ENCODE assay signal across 1 cellular context in genomic region chr6:6684365-6684833, GRCh38.
TF ChIP-seq lines count a peak whose summit lies in the region.

No MANE protein-coding gene starts in this region.

TF ChIP-seq in GM12878, 131 proteins besides CTCF, POLR2A, EP300 and RAD21 (continued from another document):
- TF ChIP-seq, protein P1, sequence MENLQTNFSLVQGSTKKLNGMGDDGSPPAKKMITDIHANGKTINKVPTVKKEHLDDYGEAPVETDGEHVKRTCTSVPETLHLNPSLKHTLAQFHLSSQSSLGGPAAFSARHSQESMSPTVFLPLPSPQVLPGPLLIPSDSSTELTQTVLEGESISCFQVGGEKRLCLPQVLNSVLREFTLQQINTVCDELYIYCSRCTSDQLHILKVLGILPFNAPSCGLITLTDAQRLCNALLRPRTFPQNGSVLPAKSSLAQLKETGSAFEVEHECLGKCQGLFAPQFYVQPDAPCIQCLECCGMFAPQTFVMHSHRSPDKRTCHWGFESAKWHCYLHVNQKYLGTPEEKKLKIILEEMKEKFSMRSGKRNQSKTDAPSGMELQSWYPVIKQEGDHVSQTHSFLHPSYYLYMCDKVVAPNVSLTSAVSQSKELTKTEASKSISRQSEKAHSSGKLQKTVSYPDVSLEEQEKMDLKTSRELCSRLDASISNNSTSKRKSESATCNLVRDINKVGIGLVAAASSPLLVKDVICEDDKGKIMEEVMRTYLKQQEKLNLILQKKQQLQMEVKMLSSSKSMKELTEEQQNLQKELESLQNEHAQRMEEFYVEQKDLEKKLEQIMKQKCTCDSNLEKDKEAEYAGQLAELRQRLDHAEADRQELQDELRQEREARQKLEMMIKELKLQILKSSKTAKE (IDR thresholded peaks at IDR 0.05; ENCODE audit: low read depth, poor library complexity, severe bottlenecking): peak; percentile 79
- TF ChIP-seq NFIC (IDR thresholded peaks at IDR 0.05; ENCODE audit: low read depth, low read length): peak; percentile 89
- TF ChIP-seq PAX8 (IDR thresholded peaks at IDR 0.05): no peak
- TF ChIP-seq SIN3A (IDR thresholded peaks at IDR 0.05; ENCODE audit: low read depth, low read length): no peak
- no peak for TF ChIP-seq KLF5 (IDR thresholded peaks at IDR 0.05; ENCODE audit: partially characterized antibody)
- TF ChIP-seq, protein P2, sequence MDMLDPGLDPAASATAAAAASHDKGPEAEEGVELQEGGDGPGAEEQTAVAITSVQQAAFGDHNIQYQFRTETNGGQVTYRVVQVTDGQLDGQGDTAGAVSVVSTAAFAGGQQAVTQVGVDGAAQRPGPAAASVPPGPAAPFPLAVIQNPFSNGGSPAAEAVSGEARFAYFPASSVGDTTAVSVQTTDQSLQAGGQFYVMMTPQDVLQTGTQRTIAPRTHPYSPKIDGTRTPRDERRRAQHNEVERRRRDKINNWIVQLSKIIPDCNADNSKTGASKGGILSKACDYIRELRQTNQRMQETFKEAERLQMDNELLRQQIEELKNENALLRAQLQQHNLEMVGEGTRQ (IDR thresholded peaks at IDR 0.05; ENCODE audit: borderline replicate concordance, low read depth, low read length): peak; percentile 78
- TF ChIP-seq ZBTB40 (IDR thresholded peaks at IDR 0.05; ENCODE audit: borderline replicate concordance): 0 out of 2 replicates have a peak, but pooled peaks have one; percentile 13
- TF ChIP-seq YY1 (IDR thresholded peaks at IDR 0.05; ENCODE audit: low read depth, low read length): peak; percentile 54
- peak; percentile 65; the same call in 1 of the 2 replicates for TF ChIP-seq POLR2AphosphoS5 (IDR thresholded peaks at IDR 0.05; ENCODE audit: low read length)
- peak; percentile 81 for TF ChIP-seq E4F1 (IDR thresholded peaks at IDR 0.05; ENCODE audit: borderline replicate concordance, partially characterized antibody)
- TF ChIP-seq RELA (IDR thresholded peaks at IDR 0.05; ENCODE audit: borderline replicate concordance, partially characterized antibody): peak; percentile 61
- TF ChIP-seq, protein P3, sequence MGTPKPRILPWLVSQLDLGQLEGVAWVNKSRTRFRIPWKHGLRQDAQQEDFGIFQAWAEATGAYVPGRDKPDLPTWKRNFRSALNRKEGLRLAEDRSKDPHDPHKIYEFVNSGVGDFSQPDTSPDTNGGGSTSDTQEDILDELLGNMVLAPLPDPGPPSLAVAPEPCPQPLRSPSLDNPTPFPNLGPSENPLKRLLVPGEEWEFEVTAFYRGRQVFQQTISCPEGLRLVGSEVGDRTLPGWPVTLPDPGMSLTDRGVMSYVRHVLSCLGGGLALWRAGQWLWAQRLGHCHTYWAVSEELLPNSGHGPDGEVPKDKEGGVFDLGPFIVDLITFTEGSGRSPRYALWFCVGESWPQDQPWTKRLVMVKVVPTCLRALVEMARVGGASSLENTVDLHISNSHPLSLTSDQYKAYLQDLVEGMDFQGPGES (IDR thresholded peaks at IDR 0.05): no peak
- TF ChIP-seq CBX3 (IDR thresholded peaks at IDR 0.05; ENCODE audit: borderline replicate concordance, low read depth): no peak
- no peak for TF ChIP-seq MYB (IDR thresholded peaks at IDR 0.05; ENCODE audit: borderline replicate concordance, low read depth, low read length)
- no peak for TF ChIP-seq SIX5 (IDR thresholded peaks at IDR 0.05; ENCODE audit: low read depth, low read length, severe bottlenecking)
- TF ChIP-seq JUND (IDR thresholded peaks at IDR 0.05; ENCODE audit: low read depth, low read length): peak; percentile 71; the same call in 1 of the 2 replicates
- TF ChIP-seq REST (IDR thresholded peaks at IDR 0.05; ENCODE audit: low read depth, low read length): no peak
- TF ChIP-seq, protein P4, sequence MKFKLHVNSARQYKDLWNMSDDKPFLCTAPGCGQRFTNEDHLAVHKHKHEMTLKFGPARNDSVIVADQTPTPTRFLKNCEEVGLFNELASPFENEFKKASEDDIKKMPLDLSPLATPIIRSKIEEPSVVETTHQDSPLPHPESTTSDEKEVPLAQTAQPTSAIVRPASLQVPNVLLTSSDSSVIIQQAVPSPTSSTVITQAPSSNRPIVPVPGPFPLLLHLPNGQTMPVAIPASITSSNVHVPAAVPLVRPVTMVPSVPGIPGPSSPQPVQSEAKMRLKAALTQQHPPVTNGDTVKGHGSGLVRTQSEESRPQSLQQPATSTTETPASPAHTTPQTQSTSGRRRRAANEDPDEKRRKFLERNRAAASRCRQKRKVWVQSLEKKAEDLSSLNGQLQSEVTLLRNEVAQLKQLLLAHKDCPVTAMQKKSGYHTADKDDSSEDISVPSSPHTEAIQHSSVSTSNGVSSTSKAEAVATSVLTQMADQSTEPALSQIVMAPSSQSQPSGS (IDR thresholded peaks at IDR 0.05; ENCODE audit: low read length): peak; percentile 97
- TF ChIP-seq CBFB (IDR thresholded peaks at IDR 0.05; ENCODE audit: low read depth): peak; percentile 85; the same call in 1 of the 2 replicates
- TF ChIP-seq, protein P5, sequence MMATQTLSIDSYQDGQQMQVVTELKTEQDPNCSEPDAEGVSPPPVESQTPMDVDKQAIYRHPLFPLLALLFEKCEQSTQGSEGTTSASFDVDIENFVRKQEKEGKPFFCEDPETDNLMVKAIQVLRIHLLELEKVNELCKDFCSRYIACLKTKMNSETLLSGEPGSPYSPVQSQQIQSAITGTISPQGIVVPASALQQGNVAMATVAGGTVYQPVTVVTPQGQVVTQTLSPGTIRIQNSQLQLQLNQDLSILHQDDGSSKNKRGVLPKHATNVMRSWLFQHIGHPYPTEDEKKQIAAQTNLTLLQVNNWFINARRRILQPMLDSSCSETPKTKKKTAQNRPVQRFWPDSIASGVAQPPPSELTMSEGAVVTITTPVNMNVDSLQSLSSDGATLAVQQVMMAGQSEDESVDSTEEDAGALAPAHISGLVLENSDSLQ (IDR thresholded peaks at IDR 0.05): peak; percentile 91
- TF ChIP-seq FOXK2 (IDR thresholded peaks at IDR 0.05): peak; percentile 71
- TF ChIP-seq MEF2A (IDR thresholded peaks at IDR 0.05; ENCODE audit: insufficient read depth, low read depth, low read length): peak; percentile 40; the same call in 1 of the 2 replicates
- TF ChIP-seq MLLT1 (IDR thresholded peaks at IDR 0.05): peak; percentile 84
